Comparison of ENCODE assay signal across 10 cellular contexts in the genomic region with DNA sequence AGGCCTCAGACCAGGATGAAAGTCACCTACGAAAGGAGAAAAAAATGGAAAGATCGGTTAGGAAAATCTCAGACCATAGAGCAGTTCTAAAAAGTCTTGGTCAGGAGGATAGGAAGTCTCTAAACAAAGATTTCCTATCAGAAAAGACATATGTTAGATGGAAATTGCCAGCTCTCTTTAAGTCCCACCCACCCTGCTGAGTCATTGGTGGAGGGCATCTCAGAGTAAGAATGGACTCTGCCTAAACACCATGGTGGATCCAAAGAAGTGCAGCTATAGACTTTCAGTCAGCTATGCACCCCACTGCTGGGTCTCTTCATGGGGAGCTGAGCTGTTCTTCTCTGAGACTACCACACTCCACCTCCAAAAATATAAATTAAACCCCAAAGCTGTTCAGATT. TPM values are rescaled to one million over a fixed set of nuclear protein-coding genes. Genes with fewer than 3 reads are reported as not detected.
"Had no signal": no experiment of that assay in that cellular context is flagged by ENCODE, and none has a peak within 500 bp of the region (broad histone marks: within the 10 kb centered on the region; RNA-seq: fewer than 3 reads in every experiment).

No MANE protein-coding gene starts in this region.

- H3K36me3 ChIP-seq: HAP-1 had no signal

- DNase-seq: H7, HFFc6, KG1 had no signal

- H3K9me3 ChIP-seq: HAP-1 had no signal

- H3K4me1 ChIP-seq: HAP-1 had no signal

- H3K4me3 ChIP-seq: GM23338, HAP-1 had no signal

- ATAC-seq: GM23338, HCT116, HepG2 had no signal

- H3K27ac ChIP-seq: HL-60 had no signal

RNA-seq across cellular contexts. Expression of a gene that starts 3.7 kb away (rescaled TPM):
- total RNA-seq: GM23338, H1, H7, HepG2, HFFc6, HT1080 had no signal

RNA-seq across cellular contexts. Expression of a gene that starts 18.2 kb away (rescaled TPM):
- total RNA-seq: GM23338, H1, H7, HepG2, HFFc6, HT1080 had no signal

RNA-seq across cellular contexts. Expression of a gene that starts 44.1 kb away (rescaled TPM):
- total RNA-seq: GM23338, H1, H7, HepG2, HFFc6, HT1080 had no signal
